Comparison of ENCODE assay signal across 10 cellular contexts in the genomic region with DNA sequence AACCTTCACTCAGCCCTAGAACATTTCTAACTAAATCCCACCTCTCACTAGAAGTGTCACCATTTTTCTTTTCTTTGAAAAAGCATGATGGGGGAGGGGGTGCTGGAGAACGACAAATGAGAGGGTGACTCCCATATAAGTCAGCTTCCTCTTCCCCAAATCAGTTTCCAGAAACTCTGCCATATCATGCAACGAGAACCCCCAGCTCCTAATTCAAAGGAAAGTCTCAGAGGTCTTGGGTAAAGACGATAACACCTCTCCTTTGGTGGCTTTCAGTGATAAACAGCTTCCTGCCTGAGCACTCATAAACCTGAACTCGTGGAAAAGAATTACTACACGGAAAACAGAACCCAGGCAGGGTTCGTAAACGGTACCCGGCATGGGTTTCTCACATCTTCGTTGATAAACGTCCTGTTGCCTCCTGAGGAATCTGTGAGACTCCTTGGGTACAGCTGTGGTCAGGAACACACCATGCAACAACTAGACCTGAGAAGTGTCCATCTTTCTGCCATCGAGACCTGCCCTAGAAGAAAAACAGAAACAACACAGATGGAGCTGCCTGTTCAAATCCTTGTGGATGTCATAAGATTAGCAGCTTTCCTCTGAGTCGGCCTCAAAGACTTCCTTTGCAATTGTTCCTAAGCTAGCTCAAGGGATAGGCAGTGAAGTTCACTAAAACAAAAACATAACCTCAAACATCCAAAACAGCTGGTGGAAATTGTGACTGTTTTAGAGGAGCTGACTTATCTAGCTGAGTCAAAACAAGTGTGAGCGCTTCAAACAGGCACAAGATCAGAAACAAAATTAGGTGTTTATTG.
DNase-seq lines count a peak whose midpoint lies in the region; ATAC-seq, FAIRE-seq and TF ChIP-seq lines count a peak whose summit lies in the region.
"Had no signal": no experiment of that assay in that cellular context is flagged by ENCODE, and none has a peak within 500 bp of the region (broad histone marks: within the 10 kb centered on the region; RNA-seq: fewer than 3 reads in every experiment).

No MANE protein-coding gene starts in this region.

- no peaks in the 10 kb centered on the region for H3K4me1 ChIP-seq in CD8-positive, alpha-beta memory T cell (ENCODE audit: insufficient read depth, low read length)
- no peaks in the 10 kb centered on the region for H3K4me1 ChIP-seq in GM12878 (ENCODE audit: control insufficient read depth, insufficient read depth, low read length)
- H3K4me1 ChIP-seq: parathyroid adenoma had no signal

- intact Hi-C loops in GM12878 (cut with micrococcal nuclease; ENCODE audit: unreplicated experiment): no loop called here

- DNase-seq in CD8-positive, alpha-beta memory T cell: no peak
- DNase-seq in NCI-H226: peak; percentile 29
- no peak for DNase-seq in GM12878 (ENCODE audit: low read depth, low spot score)
- DNase-seq in myocyte (ENCODE audit: low read depth): peak; percentile 92
- no peak for DNase-seq in SHP77 (lab: John Stamatoyannopoulos, UW)
- no peak for DNase-seq in globus pallidus (ENCODE audit: low spot score)
- DNase-seq in ureter (ENCODE audit: low spot score): no peak
- DNase-seq: tibial artery had no signal

- FAIRE-seq in GM12878 (lab: Jason Lieb, UNC): no peak

- SMC1A ChIA-PET in GM12878 (lab: Charles Lee; ENCODE audit: uncharacterized antibody, unreplicated experiment): interaction anchor here (0.6 to 1.7 kb wide), 8 partner anchors 9 to 256 kb away, joined by 3 to 5 read pairs (median 3); no protein-coding TSS in a partner anchor

- peaks cover 2 to 7% of the 10 kb centered on the region in 2 donors for H3K27me3 Mint-ChIP-seq in CD8-positive, alpha-beta memory T cell

- H2AFZ ChIP-seq in GM12878 (ENCODE audit: control insufficient read depth, low read depth, low read length): no peak overlapping the region
- H2AFZ ChIP-seq: parathyroid adenoma had no signal

- H3K27ac Mint-ChIP-seq in CD8-positive, alpha-beta memory T cell: peak overlapping the region in 3 of 8 donors; percentile 19 to 55 (median 44)

- no peak overlapping the region for H3K4me3 ChIP-seq in CD8-positive, alpha-beta memory T cell (ENCODE audit: low read length)
- no peak overlapping the region for H3K4me3 ChIP-seq in GM12878
- H3K4me3 ChIP-seq: tibial artery had no signal

- no peaks in the 10 kb centered on the region for H3K9me3 ChIP-seq in CD8-positive, alpha-beta memory T cell (ENCODE audit: low read length)
- no peaks in the 10 kb centered on the region for H3K9me3 ChIP-seq in GM12878 (replicated peaks; ENCODE audit: control insufficient read depth, insufficient read depth, low read length)
- H3K9me3 ChIP-seq: tibial artery had no signal

- H3K9ac ChIP-seq in GM12878 (ENCODE audit: control insufficient read depth, insufficient read depth, low read length): no peak overlapping the region
- H3K9ac ChIP-seq: parathyroid adenoma had no signal

- no peaks in the 10 kb centered on the region for H3K27me3 ChIP-seq in CD8-positive, alpha-beta memory T cell (ENCODE audit: insufficient read depth, low read length, poor library complexity, severe bottlenecking)
- H3K27me3 ChIP-seq in GM12878 (replicated peaks in 1 of 2; ENCODE audit: control insufficient read depth in 2 of 2, insufficient read depth in 2 of 2, low read length in 1 of 2): no peaks in the 10 kb centered on the region; a peak in 1 of 4 replicates

- no peaks in the 10 kb centered on the region for H3K79me2 ChIP-seq in GM12878 (ENCODE audit: control insufficient read depth, insufficient read depth, low read length)
- H3K79me2 ChIP-seq: parathyroid adenoma had no signal

- H3K36me3 Mint-ChIP-seq in CD8-positive, alpha-beta memory T cell: no peaks in the 10 kb centered on the region

- no peak overlapping the region for H3K27ac ChIP-seq in CD8-positive, alpha-beta memory T cell (ENCODE audit: low read depth, low read length)
- H3K27ac ChIP-seq in GM12878 (ENCODE audit: control insufficient read depth, insufficient read depth): no peak overlapping the region
- H3K27ac ChIP-seq: parathyroid adenoma, tibial artery had no signal

- in situ Hi-C loops in GM12878 (cut with MboI): no loop called here

- POLR2A ChIA-PET in CD8-positive, alpha-beta memory T cell (lab: Charles Lee): no interaction called here
- POLR2A ChIA-PET in GM12878 (lab: Charles Lee): no interaction called here

- ATAC-seq in GM12878 (no peak), GM19328 (IDR thresholded peaks at IDR 0.05; ENCODE audit: unreplicated experiment) (no peak)

- no TSS peak for BruUV-seq in GM12878 (replicated peaks; lab: Mats Ljungman, UMichigan)

- H3K4me3 Mint-ChIP-seq in CD8-positive, alpha-beta memory T cell: peak overlapping the region in 6 of 7 donors; percentile 27 to 65 (median 42)

- no peak overlapping the region for H3K4me2 ChIP-seq in GM12878 (ENCODE audit: control insufficient read depth, insufficient read depth)

- TF ChIP-seq POLR2A in GM12878 (IDR thresholded peaks at IDR 0.05; ENCODE audit: low read depth, low read length): no peak

- RAD21 ChIA-PET in GM12878 (lab: Charles Lee; ENCODE audit: unreplicated experiment): interaction anchor here (0.7 to 1.7 kb wide), 3 partner anchors 8 to 254 kb away, joined by 3 to 6 read pairs (median 5); no protein-coding TSS in a partner anchor

- TF ChIP-seq RAD21 in GM12878 (IDR thresholded peaks at IDR 0.05; ENCODE audit: insufficient read depth, low read depth, low read length): no peak

- 32% methylated on average over 13 of the region's 13 CpGs for WGBS in GM12878 (ENCODE audit: insufficient coverage, insufficient replicate concordance, low lambda C conversion rate, missing lambda C conversion rate)

- H3K4me1 Mint-ChIP-seq in CD8-positive, alpha-beta memory T cell: peaks cover 8 to 18% (median 11%) of the 10 kb centered on the region in 3 donors

- no peak for TF ChIP-seq EP300 in GM12878 (IDR thresholded peaks at IDR 0.05; ENCODE audit: borderline replicate concordance in 1 of 2, control insufficient read depth in 1 of 2, low read depth in 2 of 2, low read length in 2 of 2)

- H3K9me3 Mint-ChIP-seq in CD8-positive, alpha-beta memory T cell: no peaks in the 10 kb centered on the region

- CTCF ChIA-PET in CD8-positive, alpha-beta memory T cell (lab: Charles Lee): no interaction called here
- CTCF ChIA-PET in GM12878 (lab: Yijun Ruan, JAX): interaction anchor here (0.6 to 1.2 kb wide), 8 partner anchors 9 to 426 kb away, joined by 3 read pairs; no protein-coding TSS in a partner anchor

- no peaks in the 10 kb centered on the region for H4K20me1 ChIP-seq in GM12878 (ENCODE audit: control insufficient read depth, insufficient read depth)

- no peaks in the 10 kb centered on the region for H3K36me3 ChIP-seq in CD8-positive, alpha-beta memory T cell (ENCODE audit: insufficient read depth, low read length)
- no peaks in the 10 kb centered on the region for H3K36me3 ChIP-seq in GM12878 (ENCODE audit: control insufficient read depth in 2 of 2, insufficient read depth in 2 of 2, low read length in 1 of 2)
- H3K36me3 ChIP-seq: tibial artery had no signal

- TF ChIP-seq CTCF in GM12878 (IDR thresholded peaks at IDR 0.05 in 2 of 3, conservative IDR thresholded peaks at IDR 0.05 in 1 of 3; ENCODE audit: control insufficient read depth in 2 of 3, extremely low read depth in 1 of 3, insufficient read depth in 1 of 3, low read depth in 3 of 3, low read length in 3 of 3): no peak

TF ChIP-seq in GM12878, 131 proteins besides CTCF, POLR2A, EP300 and RAD21:
- TF ChIP-seq MEF2B (IDR thresholded peaks at IDR 0.05; ENCODE audit: partially characterized antibody, poor library complexity, severe bottlenecking) (no peak), BHLHE40 (IDR thresholded peaks at IDR 0.05; ENCODE audit: borderline replicate concordance in 1 of 2, low read depth in 2 of 2, low read length in 1 of 2) (peak in 1 of 2 experiments; percentile 10; a peak in 1 of 4 replicates), BCL11A (IDR thresholded peaks at IDR 0.05; ENCODE audit: low read depth, low read length) (0 out of 2 replicates have a peak, but pooled peaks have one; percentile 20), ZNF384 (IDR thresholded peaks at IDR 0.05; ENCODE audit: borderline replicate concordance, low read depth, low read length) (0 out of 2 replicates have a peak, but pooled peaks have one; percentile 39), POLR2AphosphoS5 (IDR thresholded peaks at IDR 0.05; ENCODE audit: low read length) (no peak), ATF7 (IDR thresholded peaks at IDR 0.05; ENCODE audit: low read depth) (no peak)

Comparison
In these comparisons a context has a peak if more than half of its experiments do, and no peak if none do; other contexts are left out.
1. DNase-seq: peak in NCI-H226 (single experiment) and myocyte (single experiment); none in CD8-positive, alpha-beta memory T cell (0 of 5), GM12878 (single experiment), SHP77 (0 of 2), globus pallidus (single experiment) and ureter (single experiment).